Comparison of ENCODE assay signal across 7 cellular contexts in genomic region chr9:16726023-16726422, GRCh38.
A peak's percentile ranks its signal among the peaks of the same experiment; 100 is the strongest.
DNase-seq lines count a peak whose midpoint lies in the region; ATAC-seq and TF ChIP-seq lines count a peak whose summit lies in the region.

No MANE protein-coding gene starts in this region.

- H3K9me3 ChIP-seq in RWPE2 (ENCODE audit: severe bottlenecking) = no peaks in the 10 kb centered on the region
- no peaks in the 10 kb centered on the region for H3K9me3 ChIP-seq in gastroesophageal sphincter
- no peaks in the 10 kb centered on the region for H3K9me3 ChIP-seq in tibial artery

- H3K36me3 ChIP-seq in RWPE2 (ENCODE audit: low read depth) (no peaks in the 10 kb centered on the region), gastroesophageal sphincter (no peaks in the 10 kb centered on the region), tibial artery (no peaks in the 10 kb centered on the region)

- H3K27me3 ChIP-seq in RWPE2 (ENCODE audit: insufficient read depth, poor library complexity, severe bottlenecking) (peaks cover 9% of the 10 kb centered on the region), gastroesophageal sphincter (no peaks in the 10 kb centered on the region), tibial artery (no peaks in the 10 kb centered on the region)

- ATAC-seq in RWPE2 (ENCODE audit: low read depth) = no peak
- ATAC-seq in gastroesophageal sphincter = no peak
- ATAC-seq in GM18861 (IDR thresholded peaks at IDR 0.05; ENCODE audit: unreplicated experiment) = no peak

- 53 to 63% methylated on average over 7 of the region's 7 CpGs for WGBS in gastroesophageal sphincter (ENCODE audit: low coverage in 1 of 2), 2 donors

- no peak for TF ChIP-seq EP300 in gastroesophageal sphincter (IDR thresholded peaks at IDR 0.05)

- H3K4me1 ChIP-seq in RWPE2 (ENCODE audit: insufficient read depth, poor library complexity, severe bottlenecking) (peaks cover 4% of the 10 kb centered on the region), gastroesophageal sphincter (peaks cover 8 to 81% (median 9%) of the 10 kb centered on the region in 3 donors), tibial artery (peaks cover 0 to 16% (median 6%) of the 10 kb centered on the region in 4 donors)

- TF ChIP-seq POLR2A in gastroesophageal sphincter (IDR thresholded peaks at IDR 0.05) = no peak

- H3K4me3 ChIP-seq in RWPE2 (ENCODE audit: severe bottlenecking) (no peak overlapping the region), gastroesophageal sphincter (peak overlapping the region in 1 of 2 donors; percentile 63), skeletal muscle cell (ENCODE audit: low read depth, low read length) (peak overlapping the region; percentile 59), tibial artery (peak overlapping the region in 1 of 2 donors; percentile 58)

- peak; percentile 38 for TF ChIP-seq CTCF in RWPE2 (IDR thresholded peaks at IDR 0.05; ENCODE audit: poor library complexity, severe bottlenecking)
- TF ChIP-seq CTCF in gastroesophageal sphincter (IDR thresholded peaks at IDR 0.05) = no peak
- TF ChIP-seq CTCF in tibial artery (IDR thresholded peaks at IDR 0.05) = no peak

- peak; percentile 64 for DNase-seq in HCEC 1CT
- DNase-seq in RWPE2 (ENCODE audit: low spot score) = no peak
- no peak for DNase-seq in skeletal muscle cell (ENCODE audit: low read depth)
- no peak for DNase-seq in SW480 (ENCODE audit: low spot score)
- no peak for DNase-seq in tibial artery

- intact Hi-C loops in tibial artery (cut with DNase I; ENCODE audit: low total_unique reads) = no loop called here

- no peak overlapping the region for H3K27ac ChIP-seq in RWPE2 (ENCODE audit: poor library complexity, severe bottlenecking)
- peak overlapping the region in 3 of 4 donors; percentile 87 to 96 (median 92) for H3K27ac ChIP-seq in gastroesophageal sphincter
- peak overlapping the region in 1 of 2 donors; percentile 83 for H3K27ac ChIP-seq in tibial artery
